Comparison of ENCODE assay signal across 9 cellular contexts in genomic region chr16:17205279-17206139, GRCh38.
DNase-seq lines count a peak whose midpoint lies in the region; ATAC-seq and TF ChIP-seq lines count a peak whose summit lies in the region.
"Had no signal": no experiment of that assay in that cellular context is flagged by ENCODE, and none has a peak within 500 bp of the region (broad histone marks: within the 10 kb centered on the region; RNA-seq: fewer than 3 reads in every experiment).

No MANE protein-coding gene starts in this region.

- H3K9ac ChIP-seq in BLaER1 treated with 17β-estradiol and CSF1 and Interleukin-3, amounts not matched to agents 10 nM and 100 nM: peak overlapping the region in 7 of 11 experiments; percentile 2 to 33 (median 27); a peak in 8 of 22 replicates
- peak overlapping the region; percentile 3 for H3K9ac ChIP-seq in mucosa of stomach (ENCODE audit: low read length)
- no peak overlapping the region for H3K9ac ChIP-seq in colonic mucosa (ENCODE audit: low read depth in 2 of 2, low read length in 2 of 2)

- peaks cover 1 to 40% (median 16%) of the 10 kb centered on the region in 11 experiments; a peak in 19 of 22 replicates for H3K36me3 ChIP-seq in BLaER1 treated with 17β-estradiol and CSF1 and Interleukin-3, amounts not matched to agents 10 nM and 100 nM
- H3K36me3 ChIP-seq in body of pancreas (replicated peaks in 1 of 2; ENCODE audit: insufficient read depth in 1 of 2, low read depth in 2 of 2) (no peaks in the 10 kb centered on the region), mucosa of stomach (ENCODE audit: control insufficient read depth, insufficient read depth, low read length) (no peaks in the 10 kb centered on the region), colonic mucosa (no peaks in the 10 kb centered on the region)

- peak; percentile 70 for DNase-seq in HFF-Myc (ENCODE audit: extremely low read depth, low read depth)
- peak; percentile 25 to 75 (median 60) for DNase-seq in body of pancreas
- DNase-seq in activated CD8-positive, alpha-beta memory T cell treated with anti-CD3 and anti-CD28 coated beads for 24 hours: no peak
- DNase-seq in colonic mucosa: no peak
- no peak for DNase-seq in NOMO-1 treated with DMSO at 0.1 percent for 48 hours (lab: John Stamatoyannopoulos, UW; ENCODE audit: unreplicated experiment)

- intact Hi-C loops in body of pancreas (cut with DNase I): no loop called here
- intact Hi-C loops in colonic mucosa (cut with DNase I): no loop called here

- peak; percentile 88 for ATAC-seq in body of pancreas
- ATAC-seq in GM21619 (IDR thresholded peaks at IDR 0.05; ENCODE audit: unreplicated experiment): no peak

- H3K27me3 ChIP-seq in BLaER1 treated with 17β-estradiol and CSF1 and Interleukin-3, amounts not matched to agents 10 nM and 100 nM: no peaks in the 10 kb centered on the region
- no peaks in the 10 kb centered on the region for H3K27me3 ChIP-seq in body of pancreas
- no peaks in the 10 kb centered on the region for H3K27me3 ChIP-seq in mucosa of stomach (ENCODE audit: control insufficient read depth, insufficient read depth, low read length)
- no peaks in the 10 kb centered on the region for H3K27me3 ChIP-seq in colonic mucosa
- H3K27me3 ChIP-seq: right atrium auricular region had no signal

- H3K27ac ChIP-seq in BLaER1 treated with 17β-estradiol and CSF1 and Interleukin-3, amounts not matched to agents 10 nM and 100 nM: peak overlapping the region in 9 of 11 experiments; percentile 4 to 48 (median 39); a peak in 12 of 22 replicates
- H3K27ac ChIP-seq in body of pancreas (peak overlapping the region; percentile 46 to 78 (median 69)), colonic mucosa (no peak overlapping the region)
- H3K27ac ChIP-seq: right atrium auricular region had no signal

- no peak overlapping the region for H3K4me3 ChIP-seq in BLaER1 treated with 17β-estradiol and CSF1 and Interleukin-3, amounts not matched to agents 10 nM and 100 nM
- H3K4me3 ChIP-seq in HFF-Myc (replicated peaks; ENCODE audit: low read depth, low read length) (no peak overlapping the region), body of pancreas (no peak overlapping the region), mucosa of stomach (ENCODE audit: low read length) (no peak overlapping the region), colonic mucosa (no peak overlapping the region)
- H3K4me3 ChIP-seq: right atrium auricular region had no signal

- H3K9me3 ChIP-seq in BLaER1 treated with 17β-estradiol and CSF1 and Interleukin-3, amounts not matched to agents 10 nM and 100 nM (replicated peaks in 1 of 11): no peaks in the 10 kb centered on the region
- H3K9me3 ChIP-seq in body of pancreas (no peaks in the 10 kb centered on the region), mucosa of stomach (ENCODE audit: control insufficient read depth, low read length) (no peaks in the 10 kb centered on the region), colonic mucosa (no peaks in the 10 kb centered on the region)
- H3K9me3 ChIP-seq: right atrium auricular region had no signal

- 13 to 27% methylated on average over 6 of the region's 6 CpGs for WGBS in body of pancreas, 2 donors

- peak overlapping the region; percentile 54 to 79 (median 68) for H3K4me2 ChIP-seq in BLaER1 treated with 17β-estradiol and CSF1 and Interleukin-3, amounts not matched to agents 10 nM and 100 nM

- TF ChIP-seq POLR2A in body of pancreas (IDR thresholded peaks at IDR 0.05): peak in 2 of 3 donors; percentile 18 to 23

- H3K4me1 ChIP-seq in BLaER1 treated with 17β-estradiol and CSF1 and Interleukin-3, amounts not matched to agents 10 nM and 100 nM: peaks cover 29 to 42% (median 37%) of the 10 kb centered on the region in 10 experiments
- H3K4me1 ChIP-seq in body of pancreas: peaks cover 15% of the 10 kb centered on the region
- peaks cover 15% of the 10 kb centered on the region for H3K4me1 ChIP-seq in mucosa of stomach (ENCODE audit: control insufficient read depth, insufficient read depth, low read length)
- no peaks in the 10 kb centered on the region for H3K4me1 ChIP-seq in colonic mucosa

- peaks cover 0 to 68% (median 22%) of the 10 kb centered on the region in 11 experiments; a peak in 14 of 22 replicates for H4K20me1 ChIP-seq in BLaER1 treated with 17β-estradiol and CSF1 and Interleukin-3, amounts not matched to agents 10 nM and 100 nM

- TF ChIP-seq CTCF in HFF-Myc (IDR thresholded peaks at IDR 0.05; ENCODE audit: low read depth, low read length, missing control alignments) (no peak), body of pancreas (IDR thresholded peaks at IDR 0.05) (no peak), colonic mucosa (IDR thresholded peaks at IDR 0.05) (no peak)

Comparison
In these comparisons a context has a peak if more than half of its experiments do, and no peak if none do; other contexts are left out.
1. H3K9ac ChIP-seq: peak in BLaER1 treated with 17β-estradiol and CSF1 and Interleukin-3, amounts not matched to agents 10 nM and 100 nM (7 of 11) and mucosa of stomach (single experiment); none in colonic mucosa (0 of 2).
2. DNase-seq: peak in HFF-Myc (single experiment) and body of pancreas (4 of 4); none in activated CD8-positive, alpha-beta memory T cell treated with anti-CD3 and anti-CD28 coated beads for 24 hours (single experiment), colonic mucosa (single experiment) and NOMO-1 treated with DMSO at 0.1 percent for 48 hours (single experiment).